26 cellular contexts compared by ENCODE assay signal in the genomic region with DNA sequence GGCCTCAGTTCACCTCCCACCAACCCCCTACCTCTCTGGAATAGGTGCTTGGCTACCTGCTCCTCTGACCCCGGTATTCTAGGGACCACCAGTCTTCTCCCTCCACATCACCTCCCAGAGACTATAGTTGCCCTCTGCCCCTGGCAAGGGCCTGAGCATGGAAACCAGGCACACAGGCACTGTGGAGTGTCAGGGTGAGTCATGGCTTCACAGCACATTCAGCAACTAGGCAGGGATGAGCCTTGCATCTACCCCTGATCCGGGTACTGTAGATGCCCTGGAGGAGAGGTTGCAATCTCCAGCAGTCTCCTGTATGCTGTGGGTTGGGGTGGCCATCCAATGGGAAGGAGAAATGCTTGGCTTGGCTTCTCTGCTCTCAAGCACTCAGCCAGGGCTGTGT.
"Had no signal": no experiment of that assay in that cellular context is flagged by ENCODE, and none has a peak within 500 bp of the region (broad histone marks: within the 10 kb centered on the region; RNA-seq: fewer than 3 reads in every experiment).

No MANE protein-coding gene starts in this region.

- DNase-seq: activated CD4-positive, alpha-beta T cell treated with anti-CD3 and anti-CD28 coated beads for 48 hours; activated CD4-positive, alpha-beta T cell treated with anti-CD3 and anti-CD28 coated beads, Interleukin-2, amount 50 U/mL, for 4 hours; activated CD4-positive, CD25-positive, alpha-beta regulatory T cell treated with anti-CD3 and anti-CD28 coated beads, Interleukin-2, amount 50 U/mL, for 72 hours; activated CD8-positive, alpha-beta memory T cell treated with anti-CD3 and anti-CD28 coated beads, Interleukin-2, amount 10 ng/mL, durations not matched to agents 7 days and 5 days; activated effector memory CD4-positive, alpha-beta T cell treated with anti-CD3 and anti-CD28 coated beads, Interleukin-2, amount 50 U/mL, for 16 hours; activated naive CD4-positive, alpha-beta T cell treated with Interleukin-2 at 50 U/mL for 16 hours; activated naive CD8-positive, alpha-beta T cell treated with anti-CD3 and anti-CD28 coated beads, Interleukin-2, amount 50 U/mL, for 24 hours; activated T-cell treated with anti-CD3 and anti-CD28 coated beads, Interleukin-2, amount 50 U/mL, for 24 hours; amygdala; caudate nucleus; Karpas-422; MV-4-11; NCI-H1092 treated with DMSO at 0.1 percent for 48 hours; NCI-H1417 treated with DMSO at 0.1 percent for 48 hours; NCI-H1694; NCI-H2029; NCI-H446; NCI-H524; Peyer's patch; SIG-M5; T-helper 17 cell; T-helper 9 cell had no signal

- H3K36me3 ChIP-seq: Peyer's patch had no signal

- ATAC-seq: activated CD8-positive, alpha-beta memory T cell treated with anti-CD3 and anti-CD28 coated beads, Interleukin-2, amount 10 ng/mL, durations not matched to agents 7 days and 5 days; activated naive CD4-positive, alpha-beta T cell treated with anti-CD3 and anti-CD28 coated beads, Interleukin-2, amount 50 U/mL, for 72 hours; activated naive CD8-positive, alpha-beta T cell treated with anti-CD3 and anti-CD28 coated beads, Interleukin-2, amount 50 U/mL, for 24 hours; K562; T-helper 17 cell; WTC11 had no signal

- H3K27me3 ChIP-seq: Peyer's patch had no signal

- H3K4me1 Mint-ChIP-seq: activated CD8-positive, alpha-beta memory T cell treated with anti-CD3 and anti-CD28 coated beads, Interleukin-2, amount 10 ng/mL, durations not matched to agents 7 days and 5 days; activated naive CD8-positive, alpha-beta T cell treated with anti-CD3 and anti-CD28 coated beads, Interleukin-2, amount 50 U/mL, for 24 hours; brain; T-helper 17 cell; WTC11 had no signal

- H3K27ac Mint-ChIP-seq: activated CD8-positive, alpha-beta memory T cell treated with anti-CD3 and anti-CD28 coated beads, Interleukin-2, amount 10 ng/mL, durations not matched to agents 7 days and 5 days; activated naive CD4-positive, alpha-beta T cell treated with anti-CD3 and anti-CD28 coated beads, Interleukin-2, amount 50 U/mL, for 72 hours; activated naive CD8-positive, alpha-beta T cell treated with anti-CD3 and anti-CD28 coated beads, Interleukin-2, amount 50 U/mL, for 24 hours; activated T-cell treated with anti-CD3 and anti-CD28 coated beads, Interleukin-2, amount 50 U/mL, for 24 hours; brain; T-helper 17 cell; WTC11 had no signal

- H3K27me3 Mint-ChIP-seq: activated CD8-positive, alpha-beta memory T cell treated with anti-CD3 and anti-CD28 coated beads, Interleukin-2, amount 10 ng/mL, durations not matched to agents 7 days and 5 days; activated naive CD8-positive, alpha-beta T cell treated with anti-CD3 and anti-CD28 coated beads, Interleukin-2, amount 50 U/mL, for 24 hours; activated T-cell treated with anti-CD3 and anti-CD28 coated beads, Interleukin-2, amount 50 U/mL, for 24 hours; T-helper 17 cell had no signal

- H3K4me3 Mint-ChIP-seq: activated CD8-positive, alpha-beta memory T cell treated with anti-CD3 and anti-CD28 coated beads, Interleukin-2, amount 10 ng/mL, durations not matched to agents 7 days and 5 days; activated naive CD8-positive, alpha-beta T cell treated with anti-CD3 and anti-CD28 coated beads, Interleukin-2, amount 50 U/mL, for 24 hours; activated T-cell treated with anti-CD3 and anti-CD28 coated beads, Interleukin-2, amount 50 U/mL, for 24 hours; brain; T-helper 17 cell; WTC11 had no signal

- H3K9me3 Mint-ChIP-seq: activated naive CD4-positive, alpha-beta T cell treated with anti-CD3 and anti-CD28 coated beads, Interleukin-2, amount 50 U/mL, for 72 hours; activated naive CD8-positive, alpha-beta T cell treated with anti-CD3 and anti-CD28 coated beads, Interleukin-2, amount 50 U/mL, for 24 hours; activated T-cell treated with anti-CD3 and anti-CD28 coated beads, Interleukin-2, amount 50 U/mL, for 24 hours; WTC11 had no signal

- H3K36me3 Mint-ChIP-seq: activated CD8-positive, alpha-beta memory T cell treated with anti-CD3 and anti-CD28 coated beads, Interleukin-2, amount 10 ng/mL, durations not matched to agents 7 days and 5 days; activated naive CD4-positive, alpha-beta T cell treated with anti-CD3 and anti-CD28 coated beads, Interleukin-2, amount 50 U/mL, for 72 hours; brain; WTC11 had no signal

- H3K4me3 ChIP-seq: K562, Peyer's patch had no signal

- FAIRE-seq: K562 had no signal
